ENCODE assay signal across 8 cellular contexts in genomic region chr17:2709173-2709661, GRCh38. TPM values are rescaled to one million over a fixed set of nuclear protein-coding genes. Genes with fewer than 3 reads are reported as not detected.
DNase-seq lines count a peak whose midpoint lies in the region; ATAC-seq and TF ChIP-seq lines count a peak whose summit lies in the region.

No MANE protein-coding gene starts in this region.

- H3K36me3 ChIP-seq in body of pancreas (replicated peaks in 1 of 2; ENCODE audit: insufficient read depth in 1 of 2, low read depth in 2 of 2): no peaks in the 10 kb centered on the region
- no peaks in the 10 kb centered on the region for H3K36me3 ChIP-seq in H7 (replicated peaks; ENCODE audit: control insufficient read depth, insufficient read depth, low read length)

- TF ChIP-seq CTCF in GM12865 (IDR thresholded peaks at IDR 0.05; ENCODE audit: insufficient read depth, low read depth, low read length, missing control alignments) (no peak), body of pancreas (IDR thresholded peaks at IDR 0.05) (no peak), nephron progenitor cell (IDR thresholded peaks at IDR 0.05) (no peak)

- intact Hi-C loops in body of pancreas (cut with DNase I): loop anchor here (10.0 kb wide), 1 partner anchor 114 kb away; the partner anchor contains the start of gene PAFAH1B1

- no peaks in the 10 kb centered on the region for H3K9me3 ChIP-seq in body of pancreas

- H3K4me1 Mint-ChIP-seq in nephron progenitor cell: peaks cover 56% of the 10 kb centered on the region

- ATAC-seq in HG03108 (IDR thresholded peaks at IDR 0.05; ENCODE audit: unreplicated experiment) (peak; percentile 44), body of pancreas (peak; percentile 42)

- no peaks in the 10 kb centered on the region for H3K36me3 Mint-ChIP-seq in nephron progenitor cell (ENCODE audit: low read depth)

- H3K27me3 ChIP-seq in body of pancreas (no peaks in the 10 kb centered on the region), H7 (ENCODE audit: control insufficient read depth, insufficient read depth, low read length) (peaks cover 5% of the 10 kb centered on the region)

- H3K4me3 Mint-ChIP-seq in nephron progenitor cell: peak overlapping the region; percentile 32

- peak overlapping the region; percentile 82 to 93 (median 92) for H3K27ac ChIP-seq in body of pancreas

- no peak overlapping the region for H3K27ac Mint-ChIP-seq in nephron progenitor cell

- H3K9me3 Mint-ChIP-seq in nephron progenitor cell: no peaks in the 10 kb centered on the region

- peak; percentile 83 for DNase-seq in GM12865 (ENCODE audit: low read depth)
- peak; percentile 82 to 91 (median 89) for DNase-seq in body of pancreas
- DNase-seq in nephron progenitor cell: no peak
- DNase-seq in UCSD-AML1 (lab: John Stamatoyannopoulos, UW; ENCODE audit: unreplicated experiment): no peak
- no peak for DNase-seq in activated CD4-positive, CD25-positive, alpha-beta regulatory T cell treated with anti-CD3 and anti-CD28 coated beads, Interleukin-2, amount 50 U/mL, for 72 hours
- DNase-seq in NCI-H1105 treated with DMSO at 0.1 percent for 48 hours (lab: John Stamatoyannopoulos, UW): no peak
- no peak for DNase-seq in H7

- peaks cover 10% of the 10 kb centered on the region for H3K27me3 Mint-ChIP-seq in nephron progenitor cell (ENCODE audit: low read depth, poor library complexity)

- H3K4me1 ChIP-seq in body of pancreas: peaks cover 63% of the 10 kb centered on the region

- H3K4me3 ChIP-seq in GM12865 (ENCODE audit: low read depth, low read length) (peak overlapping the region; percentile 71), body of pancreas (no peak overlapping the region), H7 (ENCODE audit: insufficient read depth, low read depth, low read length) (no peak overlapping the region)

- 13 to 30% methylated on average over 4 to 10 of the region's 10 CpGs for WGBS in body of pancreas, 2 donors

- TF ChIP-seq POLR2A in body of pancreas (IDR thresholded peaks at IDR 0.05): peak; percentile 16 to 64 (median 60)

RNA-seq across cellular contexts. Expression of gene CLUH, which starts 2.3 kb away (rescaled TPM):
- 100 to 1,000 TPM in 1 of 2 donors, 10 to 100 TPM in 1; 53.2 to 167 TPM for total RNA-seq in body of pancreas
- 131 and 148 TPM in 2 replicates for total RNA-seq in H7 (2014; rRNA removed; shearing (Covaris generic))

RNA-seq across cellular contexts. Expression of gene CCDC92B, which starts 40.2 kb away (rescaled TPM):
- under 1 TPM in 1 of 2 donors, not detected in 1; 0.26 TPM for total RNA-seq in body of pancreas
- total RNA-seq in H7 (2014; rRNA removed; shearing (Covaris generic)): 2.5 and 3.7 TPM in 2 replicates

Comparison
In these comparisons a context has a peak if more than half of its experiments do, and no peak if none do; other contexts are left out.
1. DNase-seq: peak in GM12865 (single experiment) and body of pancreas (4 of 4); none in nephron progenitor cell (single experiment), UCSD-AML1 (single experiment), activated CD4-positive, CD25-positive, alpha-beta regulatory T cell treated with anti-CD3 and anti-CD28 coated beads, Interleukin-2, amount 50 U/mL, for 72 hours (single experiment), NCI-H1105 treated with DMSO at 0.1 percent for 48 hours (single experiment) and H7 (single experiment).